8 cellular contexts compared by ENCODE assay signal in the genomic region with DNA sequence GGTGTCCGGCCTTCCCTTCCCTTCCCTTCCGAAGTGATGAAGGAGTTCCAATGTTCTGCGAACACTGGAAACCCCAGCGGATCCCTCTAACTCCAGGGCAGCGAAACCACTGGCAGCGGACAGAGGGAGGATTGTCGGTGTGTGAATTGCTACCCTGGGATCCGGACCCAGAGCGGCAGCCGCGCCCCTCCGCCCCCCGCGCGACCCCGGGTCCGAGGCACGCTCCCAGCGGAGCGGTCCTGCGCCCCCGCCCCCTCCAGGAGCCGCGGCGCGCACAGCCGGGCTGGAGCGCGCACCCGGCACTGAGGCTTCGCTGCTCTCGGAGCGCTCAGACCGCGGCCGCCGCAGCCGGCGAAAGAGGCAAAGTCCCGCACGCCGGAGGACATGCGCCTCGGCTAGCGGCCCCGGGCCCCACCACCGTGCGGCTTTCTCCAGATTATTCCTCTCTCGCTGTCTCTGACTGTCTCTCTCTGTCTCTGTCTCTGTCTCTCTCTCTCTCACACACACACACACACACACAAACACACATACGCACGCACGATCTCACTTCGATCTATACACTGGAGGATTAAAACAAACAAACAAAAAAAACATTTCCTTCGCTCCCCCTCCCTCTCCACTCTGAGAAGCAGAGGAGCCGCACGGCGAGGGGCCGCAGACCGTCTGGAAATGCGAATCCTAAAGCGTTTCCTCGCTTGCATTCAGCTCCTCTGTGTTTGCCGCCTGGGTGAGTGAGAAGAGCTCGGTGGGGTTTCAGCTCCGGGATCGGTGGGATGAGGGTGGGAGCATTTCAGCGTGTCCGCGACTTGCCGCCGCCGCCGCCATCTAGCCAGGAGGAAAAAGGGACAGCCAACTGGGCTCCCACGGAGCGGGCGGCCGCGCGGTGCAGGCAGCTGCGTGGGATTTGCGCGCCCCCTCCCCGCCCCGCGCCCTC. TPM values are rescaled to one million over a fixed set of nuclear protein-coding genes. Genes with fewer than 3 reads are reported as not detected.
A peak's percentile ranks its signal among the peaks of the same experiment; 100 is the strongest.
DNase-seq lines count a peak whose midpoint lies in the region; ATAC-seq, FAIRE-seq and TF ChIP-seq lines count a peak whose summit lies in the region.

PTPRZ1 (plus strand) TSS at position 331 of the 934 bp plus-strand sequence; CDS start at position 670, 339 bp downstream.

- H3K4me3 ChIP-seq in A549 (peak within 1 kb of the TSS; percentile 49), SJSA1 (peak within 1 kb of the TSS; percentile 26), fibroblast of mammary gland (ENCODE audit: control insufficient read depth, low read depth, low read length) (peak within 1 kb of the TSS; percentile 44)

- peak within 1 kb of the TSS; percentile 100 for H3K4me2 ChIP-seq in A549

- 0 out of 3 replicates have a peak, but pooled peaks cover 3% of the 10 kb centered on the region for H3K9me3 ChIP-seq in A549
- no peaks in the 10 kb centered on the region for H3K9me3 ChIP-seq in SJSA1 (replicated peaks)

- TF ChIP-seq CTCF in A549 (IDR thresholded peaks at IDR 0.05) (no peak), fibroblast of mammary gland (conservative IDR thresholded peaks at IDR 0.05; ENCODE audit: control insufficient read depth, insufficient read depth, low read depth, low read length) (no peak)

- ATAC-seq in A549 (peak; percentile 80 to 84), GM18909 (IDR thresholded peaks at IDR 0.05; ENCODE audit: poor library complexity, unreplicated experiment) (peak; percentile 49), naive B cell (ENCODE audit: low read depth in 2 of 2) (no peak)

- peaks cover 78% of the 10 kb centered on the region for H3K27me3 ChIP-seq in SJSA1 (replicated peaks)

- no peak within 1 kb of the TSS for H3K27ac Mint-ChIP-seq in naive B cell

- POLR2A ChIA-PET in A549 (lab: Yijun Ruan, JAX): no interaction called here

- H3K4me1 ChIP-seq in A549 (0 out of 3 replicates have a peak, but pooled peaks cover 8% of the 10 kb centered on the region), SJSA1 (replicated peaks) (peaks cover 10% of the 10 kb centered on the region)

- CTCF ChIA-PET in A549 (lab: Yijun Ruan, JAX): no interaction called here

- TF ChIP-seq POLR2A in A549 (IDR thresholded peaks at IDR 0.05; ENCODE audit: low read length): no peak

- TF ChIP-seq EP300 in A549 (IDR thresholded peaks at IDR 0.05): no peak

- no peak for TF ChIP-seq RAD21 in A549 (conservative IDR thresholded peaks at IDR 0.05 in 1 of 2, IDR thresholded peaks at IDR 0.05 in 1 of 2)

- WGBS in A549 (ENCODE audit: missing lambda C conversion rate): 7% methylated on average over 43 of the region's 85 CpGs

- peaks cover 5 to 8% of the 10 kb centered on the region in 2 donors for H3K36me3 Mint-ChIP-seq in naive B cell

- H3K36me3 ChIP-seq in SJSA1: no peaks in the 10 kb centered on the region

- peaks cover 5 to 8% (median 7%) of the 10 kb centered on the region in 3 donors for H3K4me1 Mint-ChIP-seq in naive B cell

- FAIRE-seq in A549 (lab: Jason Lieb, UNC): no peak

- peak within 1 kb of the TSS in 7 of 8 donors; percentile 24 to 65 (median 52) for H3K4me3 Mint-ChIP-seq in naive B cell

- peaks cover 41 to 59% (median 56%) of the 10 kb centered on the region in 3 donors for H3K27me3 Mint-ChIP-seq in naive B cell

- H3K9me3 Mint-ChIP-seq in naive B cell: peaks cover 0 to 9% (median 2%) of the 10 kb centered on the region in 7 donors

- DNase-seq in A549 (ENCODE audit: low read depth in 1 of 2, low spot score in 1 of 2): peak in 1 of 2 experiments; percentile 3
- DNase-seq in SJSA1 (ENCODE audit: low read depth in 1 of 2, low spot score in 2 of 2): peak in 1 of 2 experiments; percentile 20
- peak; percentile 11 for DNase-seq in fibroblast of mammary gland (ENCODE audit: low read depth)
- DNase-seq in naive B cell: no peak
- no peak for DNase-seq in NOMO-1 treated with dmso at 0.1 percent for 144 hours (lab: John Stamatoyannopoulos, UW; ENCODE audit: unreplicated experiment)
- DNase-seq in SKM-1 (lab: John Stamatoyannopoulos, UW; ENCODE audit: unreplicated experiment): no peak
- no peak for DNase-seq in CD1c-positive myeloid dendritic cell (ENCODE audit: extremely low spot score)

- H3K27ac ChIP-seq in A549 (no peak within 1 kb of the TSS), SJSA1 (no peak within 1 kb of the TSS)

TF ChIP-seq in A549, 52 proteins besides CTCF, POLR2A, EP300 and RAD21:
- TF ChIP-seq ELK1 (IDR thresholded peaks at IDR 0.05; ENCODE audit: low read depth, low read length): no peak
- no peak for TF ChIP-seq EHF (CRISPR knock-in tag; IDR thresholded peaks at IDR 0.05)
- no peak for TF ChIP-seq JUN (IDR thresholded peaks at IDR 0.05)
- no peak for TF ChIP-seq ZFP36 (IDR thresholded peaks at IDR 0.05; ENCODE audit: borderline replicate concordance, partially characterized antibody)
- no peak for TF ChIP-seq MAFK (IDR thresholded peaks at IDR 0.05; ENCODE audit: partially characterized antibody)
- TF ChIP-seq RNF2 (IDR thresholded peaks at IDR 0.05; ENCODE audit: borderline replicate concordance, low read depth): peak; percentile 26; the same call in 1 of the 2 replicates
- TF ChIP-seq NR3C1 (IDR thresholded peaks at IDR 0.05): no peak
- TF ChIP-seq CHD4 (IDR thresholded peaks at IDR 0.05; ENCODE audit: borderline replicate concordance): no peak
- no peak for TF ChIP-seq KDM1A (IDR thresholded peaks at IDR 0.05; ENCODE audit: low read depth)

RNA-seq across cellular contexts. Expression of gene PTPRZ1, which starts in this region (rescaled TPM):
- not detected in 2 replicates for polyA plus RNA-seq in A549 (2011; rRNA removed)
- polyA plus RNA-seq in A549 (2012; cell fraction: cytosol; rRNA removed): not detected in 2 replicates
- polyA plus RNA-seq in A549 (2012; cell fraction: nucleus; rRNA removed): not detected in 2 replicates
- polyA plus RNA-seq in A549 (2017; fragmentation: RNase III; extraction: RNeasy Plus Mini Kit Qiagen cat#74134 plus additional on column Dnase treatment): not detected in 3 replicates
- not detected in 2 replicates for polyA minus RNA-seq in A549 (2011; rRNA and poly(A)+ RNA removed)
- total RNA-seq in SJSA1 (2014; rRNA removed; shearing (Covaris generic)): 0.22 TPM in 1 of 2 replicates, not detected in the other
- not detected for polyA plus RNA-seq in naive B cell (ENCODE audit: low read depth in 6 of 6)

Comparison
In these comparisons a context has a peak if more than half of its experiments do, and no peak if none do; other contexts are left out.
1. Peak in ATAC-seq, H3K4me3 ChIP-seq and H3K4me2 ChIP-seq in A549; RNA of the gene not detected or under 1 TPM.